In genomic region chr14:101239065-101239464, GRCh38 we compare ENCODE assay signal across 15 cellular contexts.
DNase-seq lines count a peak whose midpoint lies in the region; ATAC-seq, FAIRE-seq and TF ChIP-seq lines count a peak whose summit lies in the region.
"Had no signal": no experiment of that assay in that cellular context is flagged by ENCODE, and none has a peak within 500 bp of the region (broad histone marks: within the 10 kb centered on the region; RNA-seq: fewer than 3 reads in every experiment).

No MANE protein-coding gene starts in this region.

- H4K8ac ChIP-seq in mesendoderm (ENCODE audit: low read depth, low read length) = no peak overlapping the region

- H4K5ac ChIP-seq in mesendoderm (ENCODE audit: low read length) = no peak overlapping the region

- H3K27me3 Mint-ChIP-seq in endodermal cell (ENCODE audit: insufficient read depth) = peaks cover 2% of the 10 kb centered on the region
- H3K27me3 Mint-ChIP-seq in activated T-helper 2 cell treated with anti-CD3 and anti-CD28 coated beads, Interferon-gamma antibody, Interleukin-2, Interleukin-4, amounts not matched to agents 10 μg/mL and 5 μg/mL and 100 μg/mL, durations not matched to agents 14 hours and 24 hours and 36 hours (ENCODE audit: low read depth) = no peaks in the 10 kb centered on the region

- peaks cover 10% of the 10 kb centered on the region for H3K9me3 Mint-ChIP-seq in endodermal cell
- H3K9me3 Mint-ChIP-seq in activated T-helper 2 cell treated with anti-CD3 and anti-CD28 coated beads, Interferon-gamma antibody, Interleukin-2, Interleukin-4, amounts not matched to agents 10 μg/mL and 5 μg/mL and 100 μg/mL, durations not matched to agents 14 hours and 24 hours and 36 hours = no peaks in the 10 kb centered on the region
- H3K9me3 Mint-ChIP-seq: GM23338 had no signal

- no peak for TF ChIP-seq POLR2A in sigmoid colon (IDR thresholded peaks at IDR 0.05)

- peaks cover 31% of the 10 kb centered on the region for H3K4me1 Mint-ChIP-seq in endodermal cell
- no peaks in the 10 kb centered on the region for H3K4me1 Mint-ChIP-seq in activated T-helper 2 cell treated with anti-CD3 and anti-CD28 coated beads, Interferon-gamma antibody, Interleukin-2, Interleukin-4, amounts not matched to agents 10 μg/mL and 5 μg/mL and 100 μg/mL, durations not matched to agents 14 hours and 24 hours and 36 hours (ENCODE audit: low read depth)
- H3K4me1 Mint-ChIP-seq: CD4-positive, CD25-positive, alpha-beta regulatory T cell had no signal

- no peak for FAIRE-seq in RCC 7860 (lab: Jason Lieb, UNC)
- FAIRE-seq: GM18507 had no signal

- H3K9ac ChIP-seq in endodermal cell (ENCODE audit: extremely low read depth, low read length, poor library complexity, severe bottlenecking) = no peak overlapping the region
- no peak overlapping the region for H3K9ac ChIP-seq in mesendoderm (ENCODE audit: low read length)
- H3K9ac ChIP-seq: BLaER1 treated with 17β-estradiol and CSF1 and Interleukin-3, amounts not matched to agents 10 nM and 100 nM had no signal

- no peak overlapping the region for H3K18ac ChIP-seq in mesendoderm (ENCODE audit: low read length)

- no peaks in the 10 kb centered on the region for H3K79me2 ChIP-seq in mesendoderm (ENCODE audit: control insufficient read depth, insufficient read depth, low read length)

- H2BK120ac ChIP-seq in mesendoderm (ENCODE audit: low read depth, low read length) = no peak overlapping the region

- no peaks in the 10 kb centered on the region for H3K27me3 ChIP-seq in endodermal cell (ENCODE audit: control insufficient read depth, insufficient read depth, low read length, poor library complexity, severe bottlenecking)
- H3K27me3 ChIP-seq in mesendoderm (ENCODE audit: insufficient read depth, low read length, poor library complexity) = no peaks in the 10 kb centered on the region
- no peaks in the 10 kb centered on the region for H3K27me3 ChIP-seq in sigmoid colon

- H3K9me3 ChIP-seq in endodermal cell (ENCODE audit: control insufficient read depth, low read length) = no peaks in the 10 kb centered on the region
- H3K9me3 ChIP-seq in sigmoid colon = no peaks in the 10 kb centered on the region

- no peak for TF ChIP-seq CTCF in endodermal cell (conservative IDR thresholded peaks at IDR 0.05)
- TF ChIP-seq CTCF in sigmoid colon (IDR thresholded peaks at IDR 0.05) = no peak

- H3K36me3 Mint-ChIP-seq in endodermal cell (ENCODE audit: low read depth) = no peaks in the 10 kb centered on the region
- no peaks in the 10 kb centered on the region for H3K36me3 Mint-ChIP-seq in activated T-helper 2 cell treated with anti-CD3 and anti-CD28 coated beads, Interferon-gamma antibody, Interleukin-2, Interleukin-4, amounts not matched to agents 10 μg/mL and 5 μg/mL and 100 μg/mL, durations not matched to agents 14 hours and 24 hours and 36 hours (ENCODE audit: low read depth)
- H3K36me3 Mint-ChIP-seq: CD4-positive, CD25-positive, alpha-beta regulatory T cell had no signal

- H3K4me3 ChIP-seq in endodermal cell (ENCODE audit: low read length) = no peak overlapping the region
- no peak overlapping the region for H3K4me3 ChIP-seq in mesendoderm (ENCODE audit: low read length)
- no peak overlapping the region for H3K4me3 ChIP-seq in sigmoid colon
- H3K4me3 ChIP-seq: BLaER1 treated with 17β-estradiol and CSF1 and Interleukin-3, amounts not matched to agents 10 nM and 100 nM; GM23338 had no signal

- no peak overlapping the region for H2BK5ac ChIP-seq in mesendoderm (ENCODE audit: low read length)

- H3K27ac ChIP-seq in endodermal cell (ENCODE audit: low read depth, low read length) = no peak overlapping the region
- H3K27ac ChIP-seq in mesendoderm (ENCODE audit: low read depth, low read length) = no peak overlapping the region
- no peak overlapping the region for H3K27ac ChIP-seq in sigmoid colon
- H3K27ac ChIP-seq: 22Rv1; BLaER1 treated with 17β-estradiol and CSF1 and Interleukin-3, amounts not matched to agents 10 nM and 100 nM had no signal

- H2AK5ac ChIP-seq in mesendoderm (ENCODE audit: low read length) = peak overlapping the region; percentile 41

- no peak for TF ChIP-seq EP300 in sigmoid colon (IDR thresholded peaks at IDR 0.05)

- no peak overlapping the region for H3K56ac ChIP-seq in mesendoderm (ENCODE audit: low read length)

- 89% methylated on average over 7 to 9 of the region's 9 CpGs for whole genome bisulfite sequencing in endodermal cell (ENCODE audit: insufficient coverage in 1 of 2, insufficient read length in 1 of 2), 2 experiments
- WGBS in mesendoderm (ENCODE audit: extremely low coverage, insufficient coverage, low lambda C conversion rate) = no CpG with 5 or more reads among the region's 9 CpGs
- WGBS in sigmoid colon, 2 donors = 62 to 78% methylated on average over 9 of the region's 9 CpGs

- no peak overlapping the region for H3K4ac ChIP-seq in mesendoderm (ENCODE audit: low read depth, low read length)

- ATAC-seq in HG03565 (IDR thresholded peaks at IDR 0.05; ENCODE audit: unreplicated experiment) = no peak
- ATAC-seq: GM23338 had no signal

- H3K27ac Mint-ChIP-seq in endodermal cell = no peak overlapping the region
- no peak overlapping the region for H3K27ac Mint-ChIP-seq in activated T-helper 2 cell treated with anti-CD3 and anti-CD28 coated beads, Interferon-gamma antibody, Interleukin-2, Interleukin-4, amounts not matched to agents 10 μg/mL and 5 μg/mL and 100 μg/mL, durations not matched to agents 14 hours and 24 hours and 36 hours
- H3K27ac Mint-ChIP-seq: CD4-positive, CD25-positive, alpha-beta regulatory T cell; GM23338; H9 had no signal

- no peak overlapping the region for H3K23ac ChIP-seq in mesendoderm (ENCODE audit: low read length)

- no peak overlapping the region for H3K4me2 ChIP-seq in mesendoderm (ENCODE audit: low read length)
- H3K4me2 ChIP-seq: BLaER1 treated with 17β-estradiol and CSF1 and Interleukin-3, amounts not matched to agents 10 nM and 100 nM; GM23338 had no signal

- H3K4me3 Mint-ChIP-seq in endodermal cell = no peak overlapping the region
- H3K4me3 Mint-ChIP-seq in activated T-helper 2 cell treated with anti-CD3 and anti-CD28 coated beads, Interferon-gamma antibody, Interleukin-2, Interleukin-4, amounts not matched to agents 10 μg/mL and 5 μg/mL and 100 μg/mL, durations not matched to agents 14 hours and 24 hours and 36 hours (ENCODE audit: low read depth) = no peak overlapping the region
- H3K4me3 Mint-ChIP-seq: CD4-positive, CD25-positive, alpha-beta regulatory T cell; GM23338; H9 had no signal

- intact Hi-C loops in sigmoid colon (cut with DNase I) = loop anchor here (5.0 to 10.0 kb wide), 2 partner anchors 318 to 384 kb away; no protein-coding TSS in a partner anchor
- intact Hi-C loops in activated T-helper 2 cell treated with anti-CD3 and anti-CD28 coated beads, Interferon-gamma antibody, Interleukin-2, Interleukin-4, amounts not matched to agents 10 μg/mL and 5 μg/mL and 100 μg/mL, durations not matched to agents 14 hours and 24 hours and 36 hours (cut with micrococcal nuclease) = loop anchor here (10.0 kb wide), 1 partner anchor 384 kb away; no protein-coding TSS in a partner anchor

- H3K79me1 ChIP-seq in mesendoderm (ENCODE audit: low read length) = no peaks in the 10 kb centered on the region

- no peaks in the 10 kb centered on the region for H3K36me3 ChIP-seq in endodermal cell (ENCODE audit: control insufficient read depth, insufficient read depth, low read length)
- H3K36me3 ChIP-seq in mesendoderm (ENCODE audit: control insufficient read depth, insufficient read depth, low read length) = no peaks in the 10 kb centered on the region
- H3K36me3 ChIP-seq in sigmoid colon = no peaks in the 10 kb centered on the region
- H3K36me3 ChIP-seq: BLaER1 treated with 17β-estradiol and CSF1 and Interleukin-3, amounts not matched to agents 10 nM and 100 nM had no signal

- H2BK15ac ChIP-seq in mesendoderm (replicated peaks; ENCODE audit: low read depth) = no peak overlapping the region

- H3K4me1 ChIP-seq in endodermal cell (ENCODE audit: control insufficient read depth, insufficient read depth, low read length) (peaks cover 4% of the 10 kb centered on the region), mesendoderm (ENCODE audit: control insufficient read depth, low read depth, low read length) (peaks cover 5% of the 10 kb centered on the region), sigmoid colon (no peaks in the 10 kb centered on the region)

- peak; percentile 28 for DNase-seq in activated CD8-positive, alpha-beta memory T cell treated with anti-CD3 and anti-CD28 coated beads for 24 hours
- no peak for DNase-seq in activated CD8-positive, alpha-beta memory T cell treated with anti-CD3 and anti-CD28 coated beads, Interleukin-2, amount 50 U/mL, for 48 hours
- DNase-seq in endodermal cell (peak; percentile 39), mesendoderm (no peak), sigmoid colon (peak; percentile 7), RCC 7860 (ENCODE audit: low spot score) (no peak)
- no peak for DNase-seq in activated T-helper 2 cell treated with anti-CD3 and anti-CD28 coated beads, Interferon-gamma antibody, Interleukin-2, Interleukin-4, amounts not matched to agents 10 μg/mL and 5 μg/mL and 100 μg/mL, durations not matched to agents 14 hours and 24 hours and 36 hours (ENCODE audit: low spot score)
- DNase-seq: CD4-positive, CD25-positive, alpha-beta regulatory T cell; DMS53; H9 had no signal

Comparison
In these comparisons a context has a peak if more than half of its experiments do, and no peak if none do; other contexts are left out.
1. DNase-seq: peak in activated CD8-positive, alpha-beta memory T cell treated with anti-CD3 and anti-CD28 coated beads for 24 hours (single experiment), endodermal cell (single experiment) and sigmoid colon (single experiment); none in activated CD8-positive, alpha-beta memory T cell treated with anti-CD3 and anti-CD28 coated beads, Interleukin-2, amount 50 U/mL, for 48 hours (single experiment), mesendoderm (single experiment), activated T-helper 2 cell treated with anti-CD3 and anti-CD28 coated beads, Interferon-gamma antibody, Interleukin-2, Interleukin-4, amounts not matched to agents 10 μg/mL and 5 μg/mL and 100 μg/mL, durations not matched to agents 14 hours and 24 hours and 36 hours (single experiment) and RCC 7860 (single experiment).